In genomic region chr6:5673016-5673415, GRCh38 we compare ENCODE assay signal across 15 cellular contexts.
DNase-seq lines count a peak whose midpoint lies in the region; ATAC-seq and TF ChIP-seq lines count a peak whose summit lies in the region.
"Had no signal": no experiment of that assay in that cellular context is flagged by ENCODE, and none has a peak within 500 bp of the region (broad histone marks: within the 10 kb centered on the region; RNA-seq: fewer than 3 reads in every experiment).

No MANE protein-coding gene starts in this region.

- WGBS in GM23248 (ENCODE audit: low coverage in 1 of 2, low lambda C conversion rate in 2 of 2, missing lambda C conversion rate in 2 of 2), 2 experiments, result 83% methylated on average over 6 of the region's 6 CpGs
- 81% methylated on average over 6 of the region's 6 CpGs for WGBS in esophagus muscularis mucosa

- H2AFZ ChIP-seq in GM23248 (no peak overlapping the region), OCI-LY1 (ENCODE audit: low read length) (no peak overlapping the region)

- H3K4me1 ChIP-seq in GM23248 (ENCODE audit: insufficient read depth), result peaks cover 45% of the 10 kb centered on the region
- H3K4me1 ChIP-seq in OCI-LY1 (ENCODE audit: insufficient read depth, low read length, severe bottlenecking), result peaks cover 84% of the 10 kb centered on the region
- H3K4me1 ChIP-seq in esophagus muscularis mucosa, result peaks cover 18 to 47% (median 44%) of the 10 kb centered on the region in 4 donors
- H3K4me1 ChIP-seq in skeletal muscle satellite cell (ENCODE audit: control insufficient read depth, insufficient read depth, low read length), result peaks cover 49% of the 10 kb centered on the region

- TF ChIP-seq CTCF in OCI-LY1 (IDR thresholded peaks at IDR 0.05; ENCODE audit: low read length) (no peak), esophagus muscularis mucosa (IDR thresholded peaks at IDR 0.05) (no peak), GM13977 (IDR thresholded peaks at IDR 0.05; ENCODE audit: extremely low read depth, insufficient read depth, missing control alignments) (no peak)

- peak overlapping the region; percentile 85 for H3K4me2 ChIP-seq in GM23248 (ENCODE audit: unreplicated experiment)
- H3K4me2 ChIP-seq in OCI-LY1 (ENCODE audit: low read length), result no peak overlapping the region
- H3K4me2 ChIP-seq in skeletal muscle satellite cell (ENCODE audit: low read length), result peak overlapping the region; percentile 21

- H3K79me2 ChIP-seq in GM23248 (ENCODE audit: insufficient read depth) (no peaks in the 10 kb centered on the region), OCI-LY1 (ENCODE audit: insufficient read depth, low read length) (no peaks in the 10 kb centered on the region)

- H3K9me3 ChIP-seq in GM23248 (ENCODE audit: low read depth), result no peaks in the 10 kb centered on the region
- H3K9me3 ChIP-seq in OCI-LY1 (ENCODE audit: low read length), result no peaks in the 10 kb centered on the region
- no peaks in the 10 kb centered on the region for H3K9me3 ChIP-seq in esophagus muscularis mucosa
- H3K9me3 ChIP-seq in skeletal muscle satellite cell (replicated peaks; ENCODE audit: low read length), result no peaks in the 10 kb centered on the region
- H3K9me3 ChIP-seq: uterus had no signal

- TF ChIP-seq POLR2A in esophagus muscularis mucosa (IDR thresholded peaks at IDR 0.05; ENCODE audit: low read depth), result no peak

- H3K9ac ChIP-seq in GM23248, result peak overlapping the region; percentile 70
- H3K9ac ChIP-seq in OCI-LY1 (ENCODE audit: low read length), result no peak overlapping the region; the same call in 1 of the 2 replicates
- H3K9ac ChIP-seq in skeletal muscle satellite cell (ENCODE audit: low read depth, low read length), result peak overlapping the region; percentile 26

- intact Hi-C loops in esophagus muscularis mucosa (cut with DNase I), result no loop called here

- H3K27ac ChIP-seq in GM23248 (peak overlapping the region; percentile 84), OCI-LY1 (ENCODE audit: low read depth, low read length, poor library complexity, severe bottlenecking) (peak overlapping the region; percentile 92), esophagus muscularis mucosa (replicated peaks in 1 of 4) (peak overlapping the region; percentile 74 to 80 (median 78))

- in situ Hi-C loops in GM23248 (cut with MboI) (no loop called here), GM13977 (cut with MboI; ENCODE audit: low pct_unique_long_range_greater_than_20kb, low sequenced_read_pairs, unreplicated experiment) (no loop called here)

- ATAC-seq in GM21528 (IDR thresholded peaks at IDR 0.05; ENCODE audit: low FRiP score, unreplicated experiment) (no peak), HG03565 (IDR thresholded peaks at IDR 0.05; ENCODE audit: unreplicated experiment) (no peak), GM21367 (IDR thresholded peaks at IDR 0.05; ENCODE audit: unreplicated experiment) (no peak)
- ATAC-seq: stimulated activated naive CD8-positive, alpha-beta T cell treated with anti-CD3 and anti-CD28 coated beads, Interleukin-15, Interleukin-2, amounts not matched to agents 100 U/mL and 50 U/mL, for 24 hours had no signal

- no peaks in the 10 kb centered on the region for H3K36me3 ChIP-seq in GM23248 (ENCODE audit: low read depth)
- no peaks in the 10 kb centered on the region for H3K36me3 ChIP-seq in OCI-LY1 (ENCODE audit: insufficient read depth, low read length)
- no peaks in the 10 kb centered on the region for H3K36me3 ChIP-seq in esophagus muscularis mucosa
- no peaks in the 10 kb centered on the region for H3K36me3 ChIP-seq in skeletal muscle satellite cell (ENCODE audit: insufficient read depth, low read length)
- H3K36me3 ChIP-seq: uterus had no signal

- TF ChIP-seq EP300 in esophagus muscularis mucosa (IDR thresholded peaks at IDR 0.05), result no peak

- H3K9me2 ChIP-seq in GM23248 (ENCODE audit: insufficient read depth) (0 out of 2 replicates have a peak, but pooled peaks cover 4% of the 10 kb centered on the region), OCI-LY1 (ENCODE audit: low read depth, low read length) (no peaks in the 10 kb centered on the region)

- DNase-seq in GM23248 (no peak), esophagus muscularis mucosa (ENCODE audit: extremely low spot score) (no peak), GM13977 (ENCODE audit: low spot score) (no peak)
- DNase-seq: COR-L47; effector memory CD4-positive, alpha-beta T cell; NCI-H1092 treated with DMSO at 0.1 percent for 48 hours; NCI-H524 treated with DMSO at 0.1 percent for 48 hours; stimulated activated naive CD8-positive, alpha-beta T cell treated with anti-CD3 and anti-CD28 coated beads, Interleukin-15, Interleukin-2, amounts not matched to agents 100 U/mL and 50 U/mL, for 24 hours had no signal

- no peak overlapping the region for H3K4me3 ChIP-seq in GM23248
- no peak overlapping the region for H3K4me3 ChIP-seq in OCI-LY1 (ENCODE audit: low read depth, low read length, poor library complexity, severe bottlenecking)
- no peak overlapping the region for H3K4me3 ChIP-seq in esophagus muscularis mucosa
- no peak overlapping the region for H3K4me3 ChIP-seq in skeletal muscle satellite cell (ENCODE audit: low read length)
- H3K4me3 ChIP-seq: K562, uterus had no signal

- no peaks in the 10 kb centered on the region for H3K27me3 ChIP-seq in GM23248 (replicated peaks; ENCODE audit: insufficient read depth)
- no peaks in the 10 kb centered on the region for H3K27me3 ChIP-seq in OCI-LY1 (ENCODE audit: insufficient read depth, low read length)
- no peaks in the 10 kb centered on the region for H3K27me3 ChIP-seq in esophagus muscularis mucosa
- no peaks in the 10 kb centered on the region for H3K27me3 ChIP-seq in skeletal muscle satellite cell (ENCODE audit: control insufficient read depth, insufficient read depth, low read length)
- H3K27me3 ChIP-seq: uterus had no signal

- H3F3A ChIP-seq in GM23248 (ENCODE audit: insufficient read depth) (peaks cover 31% of the 10 kb centered on the region), OCI-LY1 (ENCODE audit: insufficient read depth, low read length) (0 out of 2 replicates have a peak, but pooled peaks cover 2% of the 10 kb centered on the region)

- no peaks in the 10 kb centered on the region for H4K20me1 ChIP-seq in GM23248 (ENCODE audit: insufficient read depth)
- H4K20me1 ChIP-seq in OCI-LY1 (ENCODE audit: insufficient read depth, low read length), result no peaks in the 10 kb centered on the region
